In genomic region chr4:7159923-7160322, GRCh38 we compare ENCODE assay signal across 14 cellular contexts. TPM values are rescaled to one million over a fixed set of nuclear protein-coding genes. Genes with fewer than 3 reads are reported as not detected.
DNase-seq lines count a peak whose midpoint lies in the region; ATAC-seq, FAIRE-seq and TF ChIP-seq lines count a peak whose summit lies in the region.
"Had no signal": no experiment of that assay in that cellular context is flagged by ENCODE, and none has a peak within 500 bp of the region (broad histone marks: within the 10 kb centered on the region; RNA-seq: fewer than 3 reads in every experiment).

No MANE protein-coding gene starts in this region.

- no peak overlapping the region for H3K4me3 Mint-ChIP-seq in progenitor cell of endocrine pancreas (ENCODE audit: low read depth)

- H3K27ac ChIP-seq in A549 = no peak overlapping the region
- H3K27ac ChIP-seq in Peyer's patch = no peak overlapping the region

- no peak overlapping the region for H3K4me3 ChIP-seq in A549
- H3K4me3 ChIP-seq in Peyer's patch = no peak overlapping the region

- no peaks in the 10 kb centered on the region for H3K36me3 Mint-ChIP-seq in progenitor cell of endocrine pancreas (ENCODE audit: insufficient read depth)

- CTCF ChIA-PET in A549 (lab: Yijun Ruan, JAX) = interaction anchor here (1.6 kb wide), 1 partner anchor 8 kb away, joined by 7 read pairs; no protein-coding TSS in a partner anchor

- H3K36me3 ChIP-seq in Peyer's patch = no peaks in the 10 kb centered on the region

- FAIRE-seq in A549 (lab: Jason Lieb, UNC) = no peak

- TF ChIP-seq EP300 in A549 (IDR thresholded peaks at IDR 0.05) = no peak

- no peaks in the 10 kb centered on the region for H3K9me3 Mint-ChIP-seq in progenitor cell of endocrine pancreas (ENCODE audit: low read depth)

- TF ChIP-seq RAD21 in A549 (conservative IDR thresholded peaks at IDR 0.05 in 1 of 2, IDR thresholded peaks at IDR 0.05 in 1 of 2) = no peak

- DNase-seq in A549 (ENCODE audit: low read depth in 1 of 2, low spot score in 1 of 2) (no peak), Peyer's patch (peak in 2 of 3 donors; percentile 45 to 49), left kidney (ENCODE audit: low read depth, low spot score) (peak; percentile 78), progenitor cell of endocrine pancreas (ENCODE audit: low spot score, unreplicated experiment) (no peak), foreskin melanocyte (no peak), NCI-H2029 (lab: John Stamatoyannopoulos, UW) (no peak), kidney tubule cell (ENCODE audit: low spot score) (no peak)
- DNase-seq: DMS153, NCI-H1436, NCI-H2081, NCI-H510A treated with DMSO at 0.1 percent for 48 hours, RPMI8226 had no signal

- POLR2A ChIA-PET in A549 (lab: Yijun Ruan, JAX) = no interaction called here

- ATAC-seq in A549 (no peak), GM21786 (IDR thresholded peaks at IDR 0.05; ENCODE audit: unreplicated experiment) (no peak)

- no peaks in the 10 kb centered on the region for H3K27me3 ChIP-seq in Peyer's patch

- H3K4me1 ChIP-seq in A549 (peaks cover 7% of the 10 kb centered on the region; the same call in 1 of the 3 replicates), Peyer's patch (peaks cover 0 to 5% (median 0%) of the 10 kb centered on the region in 4 donors)

- peaks cover 9% of the 10 kb centered on the region for H3K27me3 Mint-ChIP-seq in progenitor cell of endocrine pancreas

- TF ChIP-seq POLR2A in A549 (IDR thresholded peaks at IDR 0.05; ENCODE audit: low read length) (no peak), Peyer's patch (IDR thresholded peaks at IDR 0.05) (no peak)

- no peak for TF ChIP-seq CTCF in A549 (IDR thresholded peaks at IDR 0.05)
- no peak for TF ChIP-seq CTCF in Peyer's patch (IDR thresholded peaks at IDR 0.05)
- TF ChIP-seq CTCF in progenitor cell of endocrine pancreas (IDR thresholded peaks at IDR 0.05; ENCODE audit: unreplicated experiment) = no peak

- H3K4me2 ChIP-seq in A549 = peak overlapping the region; percentile 46

- no peaks in the 10 kb centered on the region for H3K9me3 ChIP-seq in A549
- no peaks in the 10 kb centered on the region for H3K9me3 ChIP-seq in Peyer's patch

- H3K27ac Mint-ChIP-seq in progenitor cell of endocrine pancreas = peak overlapping the region; percentile 88

- 39% methylated on average over 6 of the region's 6 CpGs for WGBS in A549 (ENCODE audit: missing lambda C conversion rate)

- H3K4me1 Mint-ChIP-seq in progenitor cell of endocrine pancreas (ENCODE audit: low read depth) = peaks cover 37% of the 10 kb centered on the region

TF ChIP-seq in A549, 52 proteins besides CTCF, POLR2A, EP300 and RAD21:
- no peak for TF ChIP-seq MYC (IDR thresholded peaks at IDR 0.05; ENCODE audit: borderline replicate concordance, low read length)
- TF ChIP-seq HOXB5 (CRISPR knock-in tag; IDR thresholded peaks at IDR 0.05) = no peak
- no peak for TF ChIP-seq FOSL2 (IDR thresholded peaks at IDR 0.05)
- no peak for TF ChIP-seq FOSL2 (CRISPR knock-in tag; IDR thresholded peaks at IDR 0.05)
- TF ChIP-seq RCOR1 (IDR thresholded peaks at IDR 0.05; ENCODE audit: low read depth, low read length) = no peak
- TF ChIP-seq, protein P1, sequence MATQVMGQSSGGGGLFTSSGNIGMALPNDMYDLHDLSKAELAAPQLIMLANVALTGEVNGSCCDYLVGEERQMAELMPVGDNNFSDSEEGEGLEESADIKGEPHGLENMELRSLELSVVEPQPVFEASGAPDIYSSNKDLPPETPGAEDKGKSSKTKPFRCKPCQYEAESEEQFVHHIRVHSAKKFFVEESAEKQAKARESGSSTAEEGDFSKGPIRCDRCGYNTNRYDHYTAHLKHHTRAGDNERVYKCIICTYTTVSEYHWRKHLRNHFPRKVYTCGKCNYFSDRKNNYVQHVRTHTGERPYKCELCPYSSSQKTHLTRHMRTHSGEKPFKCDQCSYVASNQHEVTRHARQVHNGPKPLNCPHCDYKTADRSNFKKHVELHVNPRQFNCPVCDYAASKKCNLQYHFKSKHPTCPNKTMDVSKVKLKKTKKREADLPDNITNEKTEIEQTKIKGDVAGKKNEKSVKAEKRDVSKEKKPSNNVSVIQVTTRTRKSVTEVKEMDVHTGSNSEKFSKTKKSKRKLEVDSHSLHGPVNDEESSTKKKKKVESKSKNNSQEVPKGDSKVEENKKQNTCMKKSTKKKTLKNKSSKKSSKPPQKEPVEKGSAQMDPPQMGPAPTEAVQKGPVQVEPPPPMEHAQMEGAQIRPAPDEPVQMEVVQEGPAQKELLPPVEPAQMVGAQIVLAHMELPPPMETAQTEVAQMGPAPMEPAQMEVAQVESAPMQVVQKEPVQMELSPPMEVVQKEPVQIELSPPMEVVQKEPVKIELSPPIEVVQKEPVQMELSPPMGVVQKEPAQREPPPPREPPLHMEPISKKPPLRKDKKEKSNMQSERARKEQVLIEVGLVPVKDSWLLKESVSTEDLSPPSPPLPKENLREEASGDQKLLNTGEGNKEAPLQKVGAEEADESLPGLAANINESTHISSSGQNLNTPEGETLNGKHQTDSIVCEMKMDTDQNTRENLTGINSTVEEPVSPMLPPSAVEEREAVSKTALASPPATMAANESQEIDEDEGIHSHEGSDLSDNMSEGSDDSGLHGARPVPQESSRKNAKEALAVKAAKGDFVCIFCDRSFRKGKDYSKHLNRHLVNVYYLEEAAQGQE (IDR thresholded peaks at IDR 0.05) = no peak
- TF ChIP-seq SREBF2 (IDR thresholded peaks at IDR 0.05) = no peak
- no peak for TF ChIP-seq KDM1A (IDR thresholded peaks at IDR 0.05; ENCODE audit: low read depth)
- no peak for TF ChIP-seq TP53 (CRISPR knock-in tag; IDR thresholded peaks at IDR 0.05)
- no peak for TF ChIP-seq ATOH8 (CRISPR knock-in tag; IDR thresholded peaks at IDR 0.05; ENCODE audit: low read depth)
- TF ChIP-seq PHF8 (IDR thresholded peaks at IDR 0.05; ENCODE audit: borderline replicate concordance, low read depth) = no peak
- TF ChIP-seq GATA3 (IDR thresholded peaks at IDR 0.05; ENCODE audit: borderline replicate concordance) = no peak
TF ChIP-seq in A549: peak in this region for 0.

RNA-seq across cellular contexts. Expression of gene SORCS2, which starts 32.4 kb away (rescaled TPM):
- 1.4 and 2.3 TPM in 2 replicates for polyA plus RNA-seq in A549 (2011; rRNA removed)
- 1.5 and 1.8 TPM in 2 replicates for polyA plus RNA-seq in A549 (2012; cell fraction: cytosol; rRNA removed)
- polyA plus RNA-seq in A549 (2012; cell fraction: nucleus; rRNA removed) = 6.5 and 7.7 TPM in 2 replicates
- polyA plus RNA-seq in A549 (2017; fragmentation: RNase III; extraction: RNeasy Plus Mini Kit Qiagen cat#74134 plus additional on column Dnase treatment) = 4.3 to 5.1 TPM (median 4.6 TPM) in 3 replicates
- 1.6 and 2.1 TPM in 2 replicates for polyA minus RNA-seq in A549 (2011; rRNA and poly(A)+ RNA removed)
- total RNA-seq in Peyer's patch = 1 to 10 TPM in 2 of 4 donors, under 1 TPM in 2; 0.53 to 9.9 (median 0.90) TPM
- total RNA-seq in progenitor cell of endocrine pancreas = 2.2 and 2.9 TPM in 2 replicates
- total RNA-seq: HT-29 had no signal

Comparison
In these comparisons a context has a peak if more than half of its experiments do, and no peak if none do; other contexts are left out.
1. DNase-seq: peak in Peyer's patch (2 of 3) and left kidney (single experiment); none in A549 (0 of 2), progenitor cell of endocrine pancreas (single experiment), foreskin melanocyte (single experiment), NCI-H2029 (single experiment) and kidney tubule cell (single experiment).